In the genomic region with DNA sequence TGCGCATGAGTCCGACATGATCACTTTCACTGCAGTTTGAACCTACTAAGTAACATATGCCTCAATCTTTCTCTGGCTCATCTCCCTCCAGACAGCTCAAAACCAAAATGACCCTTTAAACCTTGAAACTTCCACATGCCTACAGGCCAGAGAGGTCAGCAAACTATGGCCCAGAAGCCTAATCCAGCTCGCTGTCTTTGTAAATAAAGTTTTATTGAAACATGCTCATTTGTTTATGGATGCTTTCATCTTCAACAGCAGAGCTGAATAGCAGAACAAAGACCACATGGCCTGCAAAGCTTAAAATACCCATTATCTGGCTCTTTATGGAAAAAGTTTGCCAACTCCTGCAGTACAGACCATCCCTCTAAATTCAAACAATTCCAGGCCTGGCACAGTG, we compare ENCODE assay signal across 1 cellular context.
TF ChIP-seq lines count a peak whose summit lies in the region.

No MANE protein-coding gene starts in this region.

TF ChIP-seq in K562, 482 proteins besides CTCF, POLR2A, EP300 and RAD21 (continues in another document):
- no peak for TF ChIP-seq KDM2B (CRISPR knock-in tag; IDR thresholded peaks at IDR 0.05)
- no peak for TF ChIP-seq PTTG1 (tag; IDR thresholded peaks at IDR 0.05; ENCODE audit: low read depth)
- TF ChIP-seq SRF (CRISPR knock-in tag; IDR thresholded peaks at IDR 0.05), result no peak
- no peak for TF ChIP-seq ILF3 (IDR thresholded peaks at IDR 0.05; ENCODE audit: borderline replicate concordance)
- no peak for TF ChIP-seq PRMT5 (CRISPR knock-in tag; IDR thresholded peaks at IDR 0.05)
- no peak for TF ChIP-seq RNF2 (IDR thresholded peaks at IDR 0.05)
- TF ChIP-seq, protein P1, sequence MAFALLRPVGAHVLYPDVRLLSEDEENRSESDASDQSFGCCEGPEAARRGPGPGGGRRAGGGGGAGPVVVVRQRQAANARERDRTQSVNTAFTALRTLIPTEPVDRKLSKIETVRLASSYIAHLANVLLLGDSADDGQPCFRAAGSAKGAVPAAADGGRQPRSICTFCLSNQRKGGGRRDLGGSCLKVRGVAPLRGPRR (CRISPR knock-in tag; IDR thresholded peaks at IDR 0.05), result no peak
- TF ChIP-seq THRAP3 (IDR thresholded peaks at IDR 0.05; ENCODE audit: borderline replicate concordance), result no peak
- TF ChIP-seq ZFX (CRISPR knock-in tag; IDR thresholded peaks at IDR 0.05), result 0 out of 2 replicates have a peak, but pooled peaks have one; percentile 15
- no peak for TF ChIP-seq STAT5B (CRISPR knock-in tag; IDR thresholded peaks at IDR 0.05)
- TF ChIP-seq FIP1L1 (IDR thresholded peaks at IDR 0.05; ENCODE audit: low read depth, low read length, poor library complexity, severe bottlenecking), result no peak
- TF ChIP-seq, protein P2, sequence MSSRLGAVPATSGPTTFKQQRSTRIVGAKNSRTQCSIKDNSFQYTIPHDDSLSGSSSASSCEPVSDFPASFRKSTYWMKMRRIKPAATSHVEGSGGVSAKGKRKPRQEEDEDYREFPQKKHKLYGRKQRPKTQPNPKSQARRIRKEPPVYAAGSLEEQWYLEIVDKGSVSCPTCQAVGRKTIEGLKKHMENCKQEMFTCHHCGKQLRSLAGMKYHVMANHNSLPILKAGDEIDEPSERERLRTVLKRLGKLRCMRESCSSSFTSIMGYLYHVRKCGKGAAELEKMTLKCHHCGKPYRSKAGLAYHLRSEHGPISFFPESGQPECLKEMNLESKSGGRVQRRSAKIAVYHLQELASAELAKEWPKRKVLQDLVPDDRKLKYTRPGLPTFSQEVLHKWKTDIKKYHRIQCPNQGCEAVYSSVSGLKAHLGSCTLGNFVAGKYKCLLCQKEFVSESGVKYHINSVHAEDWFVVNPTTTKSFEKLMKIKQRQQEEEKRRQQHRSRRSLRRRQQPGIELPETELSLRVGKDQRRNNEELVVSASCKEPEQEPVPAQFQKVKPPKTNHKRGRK (tag; IDR thresholded peaks at IDR 0.05), result no peak
- TF ChIP-seq ZNF408 (CRISPR knock-in tag; IDR thresholded peaks at IDR 0.05; ENCODE audit: low read depth), result no peak
- no peak for TF ChIP-seq TCF7 (IDR thresholded peaks at IDR 0.05; ENCODE audit: borderline replicate concordance)
- TF ChIP-seq, protein P3, sequence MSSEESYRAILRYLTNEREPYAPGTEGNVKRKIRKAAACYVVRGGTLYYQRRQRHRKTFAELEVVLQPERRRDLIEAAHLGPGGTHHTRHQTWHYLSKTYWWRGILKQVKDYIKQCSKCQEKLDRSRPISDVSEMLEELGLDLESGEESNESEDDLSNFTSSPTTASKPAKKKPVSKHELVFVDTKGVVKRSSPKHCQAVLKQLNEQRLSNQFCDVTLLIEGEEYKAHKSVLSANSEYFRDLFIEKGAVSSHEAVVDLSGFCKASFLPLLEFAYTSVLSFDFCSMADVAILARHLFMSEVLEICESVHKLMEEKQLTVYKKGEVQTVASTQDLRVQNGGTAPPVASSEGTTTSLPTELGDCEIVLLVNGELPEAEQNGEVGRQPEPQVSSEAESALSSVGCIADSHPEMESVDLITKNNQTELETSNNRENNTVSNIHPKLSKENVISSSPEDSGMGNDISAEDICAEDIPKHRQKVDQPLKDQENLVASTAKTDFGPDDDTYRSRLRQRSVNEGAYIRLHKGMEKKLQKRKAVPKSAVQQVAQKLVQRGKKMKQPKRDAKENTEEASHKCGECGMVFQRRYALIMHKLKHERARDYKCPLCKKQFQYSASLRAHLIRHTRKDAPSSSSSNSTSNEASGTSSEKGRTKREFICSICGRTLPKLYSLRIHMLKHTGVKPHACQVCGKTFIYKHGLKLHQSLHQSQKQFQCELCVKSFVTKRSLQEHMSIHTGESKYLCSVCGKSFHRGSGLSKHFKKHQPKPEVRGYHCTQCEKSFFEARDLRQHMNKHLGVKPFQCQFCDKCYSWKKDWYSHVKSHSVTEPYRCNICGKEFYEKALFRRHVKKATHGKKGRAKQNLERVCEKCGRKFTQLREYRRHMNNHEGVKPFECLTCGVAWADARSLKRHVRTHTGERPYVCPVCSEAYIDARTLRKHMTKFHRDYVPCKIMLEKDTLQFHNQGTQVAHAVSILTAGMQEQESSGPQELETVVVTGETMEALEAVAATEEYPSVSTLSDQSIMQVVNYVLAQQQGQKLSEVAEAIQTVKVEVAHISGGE (CRISPR knock-in tag; IDR thresholded peaks at IDR 0.05), result no peak
- TF ChIP-seq CEBPB (tag; IDR thresholded peaks at IDR 0.05), result no peak
- TF ChIP-seq SRSF9 (IDR thresholded peaks at IDR 0.05; ENCODE audit: borderline replicate concordance, low read depth, low read length), result no peak
- TF ChIP-seq, protein P4, sequence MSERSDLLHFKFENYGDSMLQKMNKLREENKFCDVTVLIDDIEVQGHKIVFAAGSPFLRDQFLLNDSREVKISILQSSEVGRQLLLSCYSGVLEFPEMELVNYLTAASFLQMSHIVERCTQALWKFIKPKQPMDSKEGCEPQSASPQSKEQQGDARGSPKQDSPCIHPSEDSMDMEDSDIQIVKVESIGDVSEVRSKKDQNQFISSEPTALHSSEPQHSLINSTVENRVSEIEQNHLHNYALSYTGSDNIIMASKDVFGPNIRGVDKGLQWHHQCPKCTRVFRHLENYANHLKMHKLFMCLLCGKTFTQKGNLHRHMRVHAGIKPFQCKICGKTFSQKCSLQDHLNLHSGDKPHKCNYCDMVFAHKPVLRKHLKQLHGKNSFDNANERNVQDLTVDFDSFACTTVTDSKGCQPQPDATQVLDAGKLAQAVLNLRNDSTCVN (CRISPR knock-in tag; IDR thresholded peaks at IDR 0.05), result 0 out of 2 replicates have a peak, but pooled peaks have one; percentile 50
- TF ChIP-seq, protein P5, sequence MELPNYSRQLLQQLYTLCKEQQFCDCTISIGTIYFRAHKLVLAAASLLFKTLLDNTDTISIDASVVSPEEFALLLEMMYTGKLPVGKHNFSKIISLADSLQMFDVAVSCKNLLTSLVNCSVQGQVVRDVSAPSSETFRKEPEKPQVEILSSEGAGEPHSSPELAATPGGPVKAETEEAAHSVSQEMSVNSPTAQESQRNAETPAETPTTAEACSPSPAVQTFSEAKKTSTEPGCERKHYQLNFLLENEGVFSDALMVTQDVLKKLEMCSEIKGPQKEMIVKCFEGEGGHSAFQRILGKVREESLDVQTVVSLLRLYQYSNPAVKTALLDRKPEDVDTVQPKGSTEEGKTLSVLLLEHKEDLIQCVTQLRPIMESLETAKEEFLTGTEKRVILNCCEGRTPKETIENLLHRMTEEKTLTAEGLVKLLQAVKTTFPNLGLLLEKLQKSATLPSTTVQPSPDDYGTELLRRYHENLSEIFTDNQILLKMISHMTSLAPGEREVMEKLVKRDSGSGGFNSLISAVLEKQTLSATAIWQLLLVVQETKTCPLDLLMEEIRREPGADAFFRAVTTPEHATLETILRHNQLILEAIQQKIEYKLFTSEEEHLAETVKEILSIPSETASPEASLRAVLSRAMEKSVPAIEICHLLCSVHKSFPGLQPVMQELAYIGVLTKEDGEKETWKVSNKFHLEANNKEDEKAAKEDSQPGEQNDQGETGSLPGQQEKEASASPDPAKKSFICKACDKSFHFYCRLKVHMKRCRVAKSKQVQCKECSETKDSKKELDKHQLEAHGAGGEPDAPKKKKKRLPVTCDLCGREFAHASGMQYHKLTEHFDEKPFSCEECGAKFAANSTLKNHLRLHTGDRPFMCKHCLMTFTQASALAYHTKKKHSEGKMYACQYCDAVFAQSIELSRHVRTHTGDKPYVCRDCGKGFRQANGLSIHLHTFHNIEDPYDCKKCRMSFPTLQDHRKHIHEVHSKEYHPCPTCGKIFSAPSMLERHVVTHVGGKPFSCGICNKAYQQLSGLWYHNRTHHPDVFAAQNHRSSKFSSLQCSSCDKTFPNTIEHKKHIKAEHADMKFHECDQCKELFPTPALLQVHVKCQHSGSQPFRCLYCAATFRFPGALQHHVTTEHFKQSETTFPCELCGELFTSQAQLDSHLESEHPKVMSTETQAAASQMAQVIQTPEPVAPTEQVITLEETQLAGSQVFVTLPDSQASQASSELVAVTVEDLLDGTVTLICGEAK (IDR thresholded peaks at IDR 0.05), result peak; percentile 99
- TF ChIP-seq, protein P5 (CRISPR knock-in tag; IDR thresholded peaks at IDR 0.05), result peak; percentile 99
- TF ChIP-seq, protein P6, sequence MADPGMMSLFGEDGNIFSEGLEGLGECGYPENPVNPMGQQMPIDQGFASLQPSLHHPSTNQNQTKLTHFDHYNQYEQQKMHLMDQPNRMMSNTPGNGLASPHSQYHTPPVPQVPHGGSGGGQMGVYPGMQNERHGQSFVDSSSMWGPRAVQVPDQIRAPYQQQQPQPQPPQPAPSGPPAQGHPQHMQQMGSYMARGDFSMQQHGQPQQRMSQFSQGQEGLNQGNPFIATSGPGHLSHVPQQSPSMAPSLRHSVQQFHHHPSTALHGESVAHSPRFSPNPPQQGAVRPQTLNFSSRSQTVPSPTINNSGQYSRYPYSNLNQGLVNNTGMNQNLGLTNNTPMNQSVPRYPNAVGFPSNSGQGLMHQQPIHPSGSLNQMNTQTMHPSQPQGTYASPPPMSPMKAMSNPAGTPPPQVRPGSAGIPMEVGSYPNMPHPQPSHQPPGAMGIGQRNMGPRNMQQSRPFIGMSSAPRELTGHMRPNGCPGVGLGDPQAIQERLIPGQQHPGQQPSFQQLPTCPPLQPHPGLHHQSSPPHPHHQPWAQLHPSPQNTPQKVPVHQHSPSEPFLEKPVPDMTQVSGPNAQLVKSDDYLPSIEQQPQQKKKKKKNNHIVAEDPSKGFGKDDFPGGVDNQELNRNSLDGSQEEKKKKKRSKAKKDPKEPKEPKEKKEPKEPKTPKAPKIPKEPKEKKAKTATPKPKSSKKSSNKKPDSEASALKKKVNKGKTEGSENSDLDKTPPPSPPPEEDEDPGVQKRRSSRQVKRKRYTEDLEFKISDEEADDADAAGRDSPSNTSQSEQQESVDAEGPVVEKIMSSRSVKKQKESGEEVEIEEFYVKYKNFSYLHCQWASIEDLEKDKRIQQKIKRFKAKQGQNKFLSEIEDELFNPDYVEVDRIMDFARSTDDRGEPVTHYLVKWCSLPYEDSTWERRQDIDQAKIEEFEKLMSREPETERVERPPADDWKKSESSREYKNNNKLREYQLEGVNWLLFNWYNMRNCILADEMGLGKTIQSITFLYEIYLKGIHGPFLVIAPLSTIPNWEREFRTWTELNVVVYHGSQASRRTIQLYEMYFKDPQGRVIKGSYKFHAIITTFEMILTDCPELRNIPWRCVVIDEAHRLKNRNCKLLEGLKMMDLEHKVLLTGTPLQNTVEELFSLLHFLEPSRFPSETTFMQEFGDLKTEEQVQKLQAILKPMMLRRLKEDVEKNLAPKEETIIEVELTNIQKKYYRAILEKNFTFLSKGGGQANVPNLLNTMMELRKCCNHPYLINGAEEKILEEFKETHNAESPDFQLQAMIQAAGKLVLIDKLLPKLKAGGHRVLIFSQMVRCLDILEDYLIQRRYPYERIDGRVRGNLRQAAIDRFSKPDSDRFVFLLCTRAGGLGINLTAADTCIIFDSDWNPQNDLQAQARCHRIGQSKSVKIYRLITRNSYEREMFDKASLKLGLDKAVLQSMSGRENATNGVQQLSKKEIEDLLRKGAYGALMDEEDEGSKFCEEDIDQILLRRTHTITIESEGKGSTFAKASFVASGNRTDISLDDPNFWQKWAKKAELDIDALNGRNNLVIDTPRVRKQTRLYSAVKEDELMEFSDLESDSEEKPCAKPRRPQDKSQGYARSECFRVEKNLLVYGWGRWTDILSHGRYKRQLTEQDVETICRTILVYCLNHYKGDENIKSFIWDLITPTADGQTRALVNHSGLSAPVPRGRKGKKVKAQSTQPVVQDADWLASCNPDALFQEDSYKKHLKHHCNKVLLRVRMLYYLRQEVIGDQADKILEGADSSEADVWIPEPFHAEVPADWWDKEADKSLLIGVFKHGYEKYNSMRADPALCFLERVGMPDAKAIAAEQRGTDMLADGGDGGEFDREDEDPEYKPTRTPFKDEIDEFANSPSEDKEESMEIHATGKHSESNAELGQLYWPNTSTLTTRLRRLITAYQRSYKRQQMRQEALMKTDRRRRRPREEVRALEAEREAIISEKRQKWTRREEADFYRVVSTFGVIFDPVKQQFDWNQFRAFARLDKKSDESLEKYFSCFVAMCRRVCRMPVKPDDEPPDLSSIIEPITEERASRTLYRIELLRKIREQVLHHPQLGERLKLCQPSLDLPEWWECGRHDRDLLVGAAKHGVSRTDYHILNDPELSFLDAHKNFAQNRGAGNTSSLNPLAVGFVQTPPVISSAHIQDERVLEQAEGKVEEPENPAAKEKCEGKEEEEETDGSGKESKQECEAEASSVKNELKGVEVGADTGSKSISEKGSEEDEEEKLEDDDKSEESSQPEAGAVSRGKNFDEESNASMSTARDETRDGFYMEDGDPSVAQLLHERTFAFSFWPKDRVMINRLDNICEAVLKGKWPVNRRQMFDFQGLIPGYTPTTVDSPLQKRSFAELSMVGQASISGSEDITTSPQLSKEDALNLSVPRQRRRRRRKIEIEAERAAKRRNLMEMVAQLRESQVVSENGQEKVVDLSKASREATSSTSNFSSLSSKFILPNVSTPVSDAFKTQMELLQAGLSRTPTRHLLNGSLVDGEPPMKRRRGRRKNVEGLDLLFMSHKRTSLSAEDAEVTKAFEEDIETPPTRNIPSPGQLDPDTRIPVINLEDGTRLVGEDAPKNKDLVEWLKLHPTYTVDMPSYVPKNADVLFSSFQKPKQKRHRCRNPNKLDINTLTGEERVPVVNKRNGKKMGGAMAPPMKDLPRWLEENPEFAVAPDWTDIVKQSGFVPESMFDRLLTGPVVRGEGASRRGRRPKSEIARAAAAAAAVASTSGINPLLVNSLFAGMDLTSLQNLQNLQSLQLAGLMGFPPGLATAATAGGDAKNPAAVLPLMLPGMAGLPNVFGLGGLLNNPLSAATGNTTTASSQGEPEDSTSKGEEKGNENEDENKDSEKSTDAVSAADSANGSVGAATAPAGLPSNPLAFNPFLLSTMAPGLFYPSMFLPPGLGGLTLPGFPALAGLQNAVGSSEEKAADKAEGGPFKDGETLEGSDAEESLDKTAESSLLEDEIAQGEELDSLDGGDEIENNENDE (IDR thresholded peaks at IDR 0.05; ENCODE audit: low read depth, low read length), result no peak
- TF ChIP-seq ZNF12 (CRISPR knock-in tag; IDR thresholded peaks at IDR 0.05), result no peak
- TF ChIP-seq, protein P7, sequence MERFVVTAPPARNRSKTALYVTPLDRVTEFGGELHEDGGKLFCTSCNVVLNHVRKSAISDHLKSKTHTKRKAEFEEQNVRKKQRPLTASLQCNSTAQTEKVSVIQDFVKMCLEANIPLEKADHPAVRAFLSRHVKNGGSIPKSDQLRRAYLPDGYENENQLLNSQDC (CRISPR knock-in tag; IDR thresholded peaks at IDR 0.05), result no peak
